24 cellular contexts compared by ENCODE assay signal in the genomic region with DNA sequence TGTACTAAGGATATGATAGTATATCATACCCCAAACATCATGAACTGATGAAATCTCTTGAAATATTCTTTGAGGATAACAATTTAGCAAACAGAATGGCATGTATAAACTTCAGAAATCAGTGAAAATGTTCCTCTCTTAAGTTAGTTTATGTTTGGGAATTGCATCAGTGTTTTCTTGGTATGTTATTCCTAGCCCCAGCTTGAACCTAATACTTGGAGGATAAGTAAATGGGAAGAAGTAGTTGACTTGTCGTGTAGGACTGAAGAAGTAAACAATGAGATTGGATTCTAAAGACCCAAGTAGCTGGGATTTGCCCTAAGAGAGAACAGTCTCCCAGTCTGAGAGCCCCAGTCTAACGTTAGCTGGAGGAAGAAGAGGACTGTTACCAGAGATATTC.
DNase-seq lines count a peak whose midpoint lies in the region; ATAC-seq, FAIRE-seq and TF ChIP-seq lines count a peak whose summit lies in the region.
"Had no signal": no experiment of that assay in that cellular context is flagged by ENCODE, and none has a peak within 500 bp of the region (broad histone marks: within the 10 kb centered on the region; RNA-seq: fewer than 3 reads in every experiment).

No MANE protein-coding gene starts in this region.

- no peak for TF ChIP-seq CTCF in astrocyte (IDR thresholded peaks at IDR 0.05; ENCODE audit: insufficient read depth, low read depth, low read length)
- no peak for TF ChIP-seq CTCF in left lung (IDR thresholded peaks at IDR 0.05)
- TF ChIP-seq CTCF in GM20000 (IDR thresholded peaks at IDR 0.05; ENCODE audit: extremely low read depth, missing control alignments): no peak

- peak; percentile 38 for DNase-seq in EH (ENCODE audit: low read depth)
- no peak for DNase-seq in astrocyte (ENCODE audit: low read depth)
- DNase-seq in fibroblast of peridontal ligament (ENCODE audit: extremely low read depth): peak; percentile 94
- peak; percentile 73 for DNase-seq in mesenchymal stem cell
- no peak for DNase-seq in H7
- no peak for DNase-seq in left lung
- DNase-seq in GM20000 (ENCODE audit: low spot score): no peak
- no peak for DNase-seq in anterior cingulate cortex (lab: John Stamatoyannopoulos, UW)
- DNase-seq: ACHN; C1 segment of cervical spinal cord; CD4-positive, CD25-positive, alpha-beta regulatory T cell; CD8-positive, alpha-beta memory T cell; COR-L47; DMS 273 treated with DMSO at 0.1 percent for 48 hours; DMS53; DND-41; GOT3; H9; KG1 had no signal

- H3K27ac ChIP-seq in astrocyte (ENCODE audit: low read depth, low read length): no peak overlapping the region
- H3K27ac ChIP-seq in mesenchymal stem cell (ENCODE audit: low read length, poor library complexity, severe bottlenecking): no peak overlapping the region
- no peak overlapping the region for H3K27ac ChIP-seq in left lung

- H2BK120ac ChIP-seq in mesenchymal stem cell (ENCODE audit: low read depth, low read length): no peak overlapping the region

- no peaks in the 10 kb centered on the region for H3K27me3 Mint-ChIP-seq in astrocyte (ENCODE audit: low read depth, unreplicated experiment)
- H3K27me3 Mint-ChIP-seq: B cell; CD4-positive, CD25-positive, alpha-beta regulatory T cell; CD8-positive, alpha-beta memory T cell had no signal

- H3K9me3 ChIP-seq in astrocyte (ENCODE audit: insufficient read depth, low read depth, low read length): no peaks in the 10 kb centered on the region
- no peaks in the 10 kb centered on the region for H3K9me3 ChIP-seq in mesenchymal stem cell (ENCODE audit: control insufficient read depth, low read length)
- no peaks in the 10 kb centered on the region for H3K9me3 ChIP-seq in left lung

- H3K79me2 ChIP-seq in astrocyte (ENCODE audit: insufficient read depth, low read length): no peaks in the 10 kb centered on the region

- no peak overlapping the region for H3K23ac ChIP-seq in mesenchymal stem cell (ENCODE audit: low read length in 2 of 2)

- H3K4me2 ChIP-seq in astrocyte (ENCODE audit: low read length) (no peak overlapping the region), mesenchymal stem cell (ENCODE audit: low read length, poor library complexity, severe bottlenecking) (no peak overlapping the region)

- H3K4me1 Mint-ChIP-seq in astrocyte (ENCODE audit: low read depth, unreplicated experiment): peaks cover 9% of the 10 kb centered on the region
- H3K4me1 Mint-ChIP-seq: B cell; CD4-positive, CD25-positive, alpha-beta regulatory T cell; CD8-positive, alpha-beta memory T cell had no signal

- 62% methylated on average over 2 of the region's 2 CpGs for WGBS in mesenchymal stem cell

- no peak overlapping the region for H3K4me3 Mint-ChIP-seq in astrocyte (ENCODE audit: unreplicated experiment)
- H3K4me3 Mint-ChIP-seq: B cell; CD4-positive, CD25-positive, alpha-beta regulatory T cell; CD8-positive, alpha-beta memory T cell; H9 had no signal

- no peaks in the 10 kb centered on the region for H4K20me1 ChIP-seq in astrocyte (ENCODE audit: insufficient read depth, low read length)

- no peaks in the 10 kb centered on the region for H3K9me3 Mint-ChIP-seq in astrocyte (ENCODE audit: unreplicated experiment)
- H3K9me3 Mint-ChIP-seq: H9 had no signal

- no peaks in the 10 kb centered on the region for H3K79me1 ChIP-seq in mesenchymal stem cell (replicated peaks; ENCODE audit: low read length, poor library complexity, severe bottlenecking)

- H3K4me1 ChIP-seq in astrocyte (ENCODE audit: insufficient read depth, low read length) (no peaks in the 10 kb centered on the region), mesenchymal stem cell (ENCODE audit: control insufficient read depth, insufficient read depth, low read depth, low read length) (no peaks in the 10 kb centered on the region), left lung (no peaks in the 10 kb centered on the region)

- H3K27ac Mint-ChIP-seq in astrocyte (ENCODE audit: unreplicated experiment): no peak overlapping the region
- H3K27ac Mint-ChIP-seq: B cell; CD4-positive, CD25-positive, alpha-beta regulatory T cell; CD8-positive, alpha-beta memory T cell; H9 had no signal

- intact Hi-C loops in left lung (cut with DNase I): no loop called here

- no peak overlapping the region for H3K4me3 ChIP-seq in astrocyte (ENCODE audit: insufficient read depth, low read depth, low read length)
- no peak overlapping the region for H3K4me3 ChIP-seq in mesenchymal stem cell (ENCODE audit: insufficient read depth in 1 of 2, low read depth in 1 of 2, low read length in 2 of 2)
- no peak overlapping the region for H3K4me3 ChIP-seq in H7 (ENCODE audit: insufficient read depth, low read depth, low read length)
- no peak overlapping the region for H3K4me3 ChIP-seq in left lung

- H4K91ac ChIP-seq in mesenchymal stem cell (ENCODE audit: low read length): no peak overlapping the region

- H3K27me3 ChIP-seq in astrocyte (ENCODE audit: insufficient read depth, low read length): no peaks in the 10 kb centered on the region
- no peaks in the 10 kb centered on the region for H3K27me3 ChIP-seq in mesenchymal stem cell (ENCODE audit: control insufficient read depth in 1 of 2, insufficient read depth in 1 of 2, low read length in 2 of 2)
- no peaks in the 10 kb centered on the region for H3K27me3 ChIP-seq in H7 (ENCODE audit: control insufficient read depth, insufficient read depth, low read length)
- no peaks in the 10 kb centered on the region for H3K27me3 ChIP-seq in left lung

- no peak overlapping the region for H2BK15ac ChIP-seq in mesenchymal stem cell (ENCODE audit: low read depth, poor library complexity, severe bottlenecking)

- H3K36me3 Mint-ChIP-seq in astrocyte (ENCODE audit: low read depth, unreplicated experiment): no peaks in the 10 kb centered on the region
- H3K36me3 Mint-ChIP-seq: CD8-positive, alpha-beta memory T cell had no signal

- H3K9ac ChIP-seq in astrocyte (ENCODE audit: low read length): no peak overlapping the region
- no peak overlapping the region for H3K9ac ChIP-seq in mesenchymal stem cell (ENCODE audit: low read length)

- no peak overlapping the region for H2AFZ ChIP-seq in astrocyte (ENCODE audit: low read depth, low read length)
- no peak overlapping the region for H2AFZ ChIP-seq in mesenchymal stem cell (ENCODE audit: low read depth, low read length)

- no peak overlapping the region for H2BK5ac ChIP-seq in mesenchymal stem cell (ENCODE audit: low read depth, low read length, poor library complexity, severe bottlenecking)

- no peak for ATAC-seq in left lung
- ATAC-seq: HepG2 had no signal

- FAIRE-seq in astrocyte (lab: Jason Lieb, UNC): peak; percentile 39
- FAIRE-seq: A204.1, G401.6, GM12891, HepG2 had no signal

- no peak overlapping the region for H2BK12ac ChIP-seq in mesenchymal stem cell (ENCODE audit: low read length in 2 of 2)

- no peak overlapping the region for H3K18ac ChIP-seq in mesenchymal stem cell (ENCODE audit: low read depth in 1 of 2, low read length in 2 of 2)

- no peak overlapping the region for H4K8ac ChIP-seq in mesenchymal stem cell (ENCODE audit: low read length)

- no peak overlapping the region for H2AK5ac ChIP-seq in mesenchymal stem cell (ENCODE audit: low read length, severe bottlenecking)

- H3K4ac ChIP-seq in mesenchymal stem cell (ENCODE audit: low read depth in 1 of 2, low read length in 2 of 2): no peak overlapping the region

- H3K36me3 ChIP-seq in astrocyte (ENCODE audit: insufficient read depth, low read length) (no peaks in the 10 kb centered on the region), mesenchymal stem cell (ENCODE audit: control insufficient read depth in 1 of 2, insufficient read depth in 2 of 2, low read depth in 1 of 2, low read length in 2 of 2) (no peaks in the 10 kb centered on the region), H7 (replicated peaks; ENCODE audit: control insufficient read depth, insufficient read depth, low read length) (no peaks in the 10 kb centered on the region), left lung (no peaks in the 10 kb centered on the region)

- H3K14ac ChIP-seq in mesenchymal stem cell (ENCODE audit: low read length in 2 of 2): no peak overlapping the region

Comparison
In these comparisons a context has a peak if more than half of its experiments do, and no peak if none do; other contexts are left out.
1. DNase-seq: peak in EH (single experiment), fibroblast of peridontal ligament (single experiment) and mesenchymal stem cell (single experiment); none in astrocyte (single experiment), H7 (single experiment), left lung (0 of 2), GM20000 (single experiment) and anterior cingulate cortex (0 of 58).